Comparison of ENCODE assay signal across 8 cellular contexts in genomic region chrX:50691820-50692219, GRCh38.
DNase-seq lines count a peak whose midpoint lies in the region; ATAC-seq and TF ChIP-seq lines count a peak whose summit lies in the region.

No MANE protein-coding gene starts in this region.

- no peak overlapping the region for H3K27ac ChIP-seq in PC-9

- peak; percentile 51 for TF ChIP-seq CTCF in PC-9 (conservative IDR thresholded peaks at IDR 0.05)

- no peak overlapping the region for H2AFZ ChIP-seq in PC-9

- POLR2A ChIA-PET in PC-9 (lab: Charles Lee; ENCODE audit: unreplicated experiment), result no interaction called here

- H3K4me3 ChIP-seq in PC-9, result no peak overlapping the region

- H3K4me1 ChIP-seq in PC-9 (replicated peaks; ENCODE audit: insufficient read depth), result no peaks in the 10 kb centered on the region

- no peaks in the 10 kb centered on the region for H3K4me1 Mint-ChIP-seq in activated T-helper 2 cell treated with anti-CD3 and anti-CD28 coated beads, Interferon-gamma antibody, Interleukin-2, Interleukin-4, amounts not matched to agents 10 μg/mL and 5 μg/mL and 100 μg/mL, durations not matched to agents 14 hours and 24 hours and 36 hours (ENCODE audit: low read depth)

- DNase-seq in activated CD4-positive, alpha-beta T cell treated with anti-CD3 and anti-CD28 coated beads for 48 hours, result peak; percentile 3
- no peak for DNase-seq in activated CD4-positive, alpha-beta T cell treated with anti-CD3 and anti-CD28 coated beads, Interleukin-2, amount 50 U/mL, for 4 hours
- DNase-seq in PC-9 (no peak), dermis blood vessel endothelial cell (peak; percentile 67), middle frontal gyrus (ENCODE audit: extremely low spot score, low spot score) (peak; percentile 3)
- DNase-seq in activated T-helper 2 cell treated with anti-CD3 and anti-CD28 coated beads, Interferon-gamma antibody, Interleukin-2, Interleukin-4, amounts not matched to agents 10 μg/mL and 5 μg/mL and 100 μg/mL, durations not matched to agents 14 hours and 24 hours and 36 hours (ENCODE audit: low spot score), result no peak

- no TSS peak for BruUV-seq in PC-9 (replicated peaks; lab: Mats Ljungman, UMichigan)

- H3K36me3 Mint-ChIP-seq in activated T-helper 2 cell treated with anti-CD3 and anti-CD28 coated beads, Interferon-gamma antibody, Interleukin-2, Interleukin-4, amounts not matched to agents 10 μg/mL and 5 μg/mL and 100 μg/mL, durations not matched to agents 14 hours and 24 hours and 36 hours (ENCODE audit: low read depth), result no peaks in the 10 kb centered on the region

- intact Hi-C loops in PC-9 (cut with micrococcal nuclease; ENCODE audit: unreplicated experiment), result loop anchor here (2.0 to 10.0 kb wide), 3 partner anchors 57 to 210 kb away; partner anchors contain the start of gene SHROOM4
- intact Hi-C loops in activated T-helper 2 cell treated with anti-CD3 and anti-CD28 coated beads, Interferon-gamma antibody, Interleukin-2, Interleukin-4, amounts not matched to agents 10 μg/mL and 5 μg/mL and 100 μg/mL, durations not matched to agents 14 hours and 24 hours and 36 hours (cut with micrococcal nuclease), result no loop called here

- no peak overlapping the region for H3K4me2 ChIP-seq in PC-9

- CTCF ChIA-PET in PC-9 (lab: Charles Lee), result interaction anchor here (0.6 kb wide), 1 partner anchor 248 kb away, joined by 8 read pairs; no protein-coding TSS in a partner anchor

- H3F3A ChIP-seq in PC-9 (ENCODE audit: insufficient read depth, low read depth), result no peaks in the 10 kb centered on the region

- no peaks in the 10 kb centered on the region for H3K9me3 Mint-ChIP-seq in activated T-helper 2 cell treated with anti-CD3 and anti-CD28 coated beads, Interferon-gamma antibody, Interleukin-2, Interleukin-4, amounts not matched to agents 10 μg/mL and 5 μg/mL and 100 μg/mL, durations not matched to agents 14 hours and 24 hours and 36 hours

- no peaks in the 10 kb centered on the region for H3K9me3 ChIP-seq in PC-9 (ENCODE audit: insufficient read depth, low read depth)

- no peaks in the 10 kb centered on the region for H3K27me3 Mint-ChIP-seq in activated T-helper 2 cell treated with anti-CD3 and anti-CD28 coated beads, Interferon-gamma antibody, Interleukin-2, Interleukin-4, amounts not matched to agents 10 μg/mL and 5 μg/mL and 100 μg/mL, durations not matched to agents 14 hours and 24 hours and 36 hours (ENCODE audit: low read depth)

- no peaks in the 10 kb centered on the region for H3K27me3 ChIP-seq in PC-9 (ENCODE audit: insufficient read depth, low read depth)

- no peak overlapping the region for H3K27ac Mint-ChIP-seq in activated T-helper 2 cell treated with anti-CD3 and anti-CD28 coated beads, Interferon-gamma antibody, Interleukin-2, Interleukin-4, amounts not matched to agents 10 μg/mL and 5 μg/mL and 100 μg/mL, durations not matched to agents 14 hours and 24 hours and 36 hours

- no peaks in the 10 kb centered on the region for H4K20me1 ChIP-seq in PC-9 (ENCODE audit: insufficient read depth)

- peak; percentile 83 for ATAC-seq in GM19452 (IDR thresholded peaks at IDR 0.05; ENCODE audit: unreplicated experiment)
- peak; percentile 62 for ATAC-seq in HG03571 (IDR thresholded peaks at IDR 0.05; ENCODE audit: unreplicated experiment)

- no peaks in the 10 kb centered on the region for H3K36me3 ChIP-seq in PC-9 (ENCODE audit: low read depth)

- H3K9me2 ChIP-seq in PC-9 (ENCODE audit: insufficient read depth), result no peaks in the 10 kb centered on the region

- no peak overlapping the region for H3K4me3 Mint-ChIP-seq in activated T-helper 2 cell treated with anti-CD3 and anti-CD28 coated beads, Interferon-gamma antibody, Interleukin-2, Interleukin-4, amounts not matched to agents 10 μg/mL and 5 μg/mL and 100 μg/mL, durations not matched to agents 14 hours and 24 hours and 36 hours (ENCODE audit: low read depth)

- H3K79me2 ChIP-seq in PC-9 (ENCODE audit: low read depth), result no peaks in the 10 kb centered on the region

Comparison
In these comparisons a context has a peak if more than half of its experiments do, and no peak if none do; other contexts are left out.
1. DNase-seq: peak in activated CD4-positive, alpha-beta T cell treated with anti-CD3 and anti-CD28 coated beads for 48 hours (single experiment), dermis blood vessel endothelial cell (single experiment) and middle frontal gyrus (single experiment); none in activated CD4-positive, alpha-beta T cell treated with anti-CD3 and anti-CD28 coated beads, Interleukin-2, amount 50 U/mL, for 4 hours (0 of 2), PC-9 (0 of 2) and activated T-helper 2 cell treated with anti-CD3 and anti-CD28 coated beads, Interferon-gamma antibody, Interleukin-2, Interleukin-4, amounts not matched to agents 10 μg/mL and 5 μg/mL and 100 μg/mL, durations not matched to agents 14 hours and 24 hours and 36 hours (single experiment).